Comparison of ENCODE assay signal across 22 cellular contexts in genomic region chr2:157761520-157761919, GRCh38.
A peak's percentile ranks its signal among the peaks of the same experiment; 100 is the strongest.
DNase-seq lines count a peak whose midpoint lies in the region; ATAC-seq and TF ChIP-seq lines count a peak whose summit lies in the region.
"Had no signal": no experiment of that assay in that cellular context is flagged by ENCODE, and none has a peak within 500 bp of the region (broad histone marks: within the 10 kb centered on the region; RNA-seq: fewer than 3 reads in every experiment).

No MANE protein-coding gene starts in this region.

- H3K9me3 Mint-ChIP-seq in H9 (peaks cover 22 to 24% of the 10 kb centered on the region in 2 experiments), endothelial cell (ENCODE audit: unreplicated experiment) (no peaks in the 10 kb centered on the region), neural progenitor cell (peaks cover 14% of the 10 kb centered on the region)

- H3K36me3 ChIP-seq in PC-3 (ENCODE audit: low read depth, low read length) (peaks cover 18% of the 10 kb centered on the region), neural progenitor cell (peaks cover 38% of the 10 kb centered on the region)

- no peak overlapping the region for H2BK20ac ChIP-seq in H9 (ENCODE audit: low read depth, low read length, poor library complexity, severe bottlenecking)

- no peak overlapping the region for H2BK120ac ChIP-seq in H9 (ENCODE audit: low read depth, low read length, poor library complexity, severe bottlenecking)

- H3K27ac Mint-ChIP-seq in H9 (no peak overlapping the region; a peak in 1 of 7 replicates), endothelial cell (ENCODE audit: unreplicated experiment) (peak overlapping the region; percentile 33), neural progenitor cell (no peak overlapping the region)
- H3K27ac Mint-ChIP-seq: dendritic cell treated with granulocyte-macrophage colony-stimulating factor and Interleukin-4, amounts not matched to agents 40 ng/mL and 50 ng/mL, for 4 days; memory B cell; stimulated activated memory B cell treated with anti-CD40 and anti-IgM and Interleukin-4, amounts not matched to agents 10 μg/mL and 1 μg/mL and 100 μg/mL, for 72 hours; T-cell had no signal

- H3K27me3 ChIP-seq in H9 (ENCODE audit: insufficient read depth, low read length) (no peaks in the 10 kb centered on the region), PC-3 (ENCODE audit: low read length) (no peaks in the 10 kb centered on the region), neural progenitor cell (no peaks in the 10 kb centered on the region)
- H3K27me3 ChIP-seq: brain microvascular endothelial cell, tibial artery had no signal

- H2AFZ ChIP-seq in H9 (ENCODE audit: low read length): no peak overlapping the region
- no peak overlapping the region for H2AFZ ChIP-seq in PC-3 (ENCODE audit: low read length)
- no peak overlapping the region for H2AFZ ChIP-seq in neural progenitor cell (replicated peaks)

- intact Hi-C loops in PC-3 (cut with micrococcal nuclease): no loop called here

- no peak overlapping the region for H4K5ac ChIP-seq in H9 (ENCODE audit: insufficient read length, low read depth, low read length)

- no peak for TF ChIP-seq CTCF in H9 (conservative IDR thresholded peaks at IDR 0.05)
- TF ChIP-seq CTCF in PC-3 (conservative IDR thresholded peaks at IDR 0.05; ENCODE audit: low read depth, low read length): no peak
- TF ChIP-seq CTCF in endothelial cell (IDR thresholded peaks at IDR 0.05; ENCODE audit: unreplicated experiment): no peak
- TF ChIP-seq CTCF in neural progenitor cell (IDR thresholded peaks at IDR 0.05): no peak

- no peak overlapping the region for H2BK15ac ChIP-seq in H9 (ENCODE audit: low read depth, low read length)

- H3K23ac ChIP-seq in H9 (ENCODE audit: insufficient read length, low read depth, low read length): no peak overlapping the region

- CTCF ChIA-PET in PC-3 (lab: Charles Lee): no interaction called here

- H3F3A ChIP-seq in PC-3 (ENCODE audit: low read length, unreplicated experiment) (no peaks in the 10 kb centered on the region), neural progenitor cell (ENCODE audit: low read depth) (no peaks in the 10 kb centered on the region)

- H3K27ac ChIP-seq in H9 (ENCODE audit: insufficient read length, low read depth, low read length) (peak overlapping the region; percentile 33), PC-3 (ENCODE audit: low read length) (no peak overlapping the region), neural progenitor cell (peak overlapping the region; percentile 48)
- H3K27ac ChIP-seq: brain microvascular endothelial cell, C4-2B, tibial artery had no signal

- no peaks in the 10 kb centered on the region for H3K23me2 ChIP-seq in H9 (ENCODE audit: insufficient read length, low read depth, low read length, poor library complexity, severe bottlenecking)

- no peak overlapping the region for H4K8ac ChIP-seq in H9 (replicated peaks; ENCODE audit: insufficient read length, low read depth, low read length)

- no peak overlapping the region for H4K91ac ChIP-seq in H9 (ENCODE audit: insufficient read length, low read depth, low read length)

- peaks cover 36 to 42% of the 10 kb centered on the region in 2 experiments for H3K4me1 Mint-ChIP-seq in H9
- peaks cover 15% of the 10 kb centered on the region for H3K4me1 Mint-ChIP-seq in endothelial cell (ENCODE audit: unreplicated experiment)
- H3K4me1 Mint-ChIP-seq in neural progenitor cell: no peaks in the 10 kb centered on the region
- H3K4me1 Mint-ChIP-seq: neural crest cell; stimulated activated memory B cell treated with anti-CD40 and anti-IgM and Interleukin-4, amounts not matched to agents 10 μg/mL and 1 μg/mL and 100 μg/mL, for 72 hours; T-cell had no signal

- no peak for ATAC-seq in PC-3
- ATAC-seq: Right ventricle myocardium inferior; stimulated activated memory B cell treated with anti-CD40 and anti-IgM and Interleukin-4, amounts not matched to agents 10 μg/mL and 1 μg/mL and 100 μg/mL, for 72 hours; T-cell had no signal

- no peaks in the 10 kb centered on the region for H3K79me2 ChIP-seq in H9 (ENCODE audit: insufficient read depth, low read length)
- no peaks in the 10 kb centered on the region for H3K79me2 ChIP-seq in PC-3 (ENCODE audit: low read length)
- no peaks in the 10 kb centered on the region for H3K79me2 ChIP-seq in neural progenitor cell (ENCODE audit: low read depth)

- H3K56ac ChIP-seq in H9 (ENCODE audit: insufficient read length, low read depth, low read length): no peak overlapping the region

- DNase-seq in H9: no peak
- peak; percentile 13 for DNase-seq in PC-3
- no peak for DNase-seq in endothelial cell (ENCODE audit: low spot score)
- no peak for DNase-seq in neural progenitor cell (ENCODE audit: low spot score)
- no peak for DNase-seq in pons (ENCODE audit: low spot score)
- no peak for DNase-seq in cerebellar cortex (ENCODE audit: low spot score)
- DNase-seq in dermis blood vessel endothelial cell: no peak
- no peak for DNase-seq in ecto neural progenitor cell (ENCODE audit: low spot score)
- DNase-seq: activated CD4-positive, alpha-beta T cell treated with anti-CD3 and anti-CD28 coated beads, Interleukin-2, amount 50 U/mL, for 1 hour; activated naive CD4-positive, alpha-beta T cell treated with Interleukin-2 at 50 U/mL for 16 hours; brain microvascular endothelial cell; hypothalamus; NCI-H187; stimulated activated CD4-positive, alpha-beta T cell treated with anti-CD3 and anti-CD28 coated beads, Interleukin-15, amount 100 ng/mL, for 24 hours; T-cell; tibial artery had no signal

- H3K4me1 ChIP-seq in H9 (ENCODE audit: insufficient read depth, low read length) (peaks cover 7% of the 10 kb centered on the region; the same call in 1 of the 2 replicates), PC-3 (ENCODE audit: insufficient read depth, low read length) (no peaks in the 10 kb centered on the region), neural progenitor cell (peaks cover 9% of the 10 kb centered on the region)
- H3K4me1 ChIP-seq: tibial artery had no signal

- BruUV-seq in PC-3 (replicated peaks; lab: Mats Ljungman, UMichigan): no TSS peak

- no peaks in the 10 kb centered on the region for H3K9me2 ChIP-seq in PC-3 (replicated peaks; ENCODE audit: low read length)

- no peaks in the 10 kb centered on the region for H4K20me1 ChIP-seq in H9 (ENCODE audit: control insufficient read depth, insufficient read depth, insufficient read length)
- no peaks in the 10 kb centered on the region for H4K20me1 ChIP-seq in PC-3 (ENCODE audit: low read length)
- no peaks in the 10 kb centered on the region for H4K20me1 ChIP-seq in neural progenitor cell (ENCODE audit: low read depth)

- H3K4me3 ChIP-seq in PC-3 (ENCODE audit: low read length): no peak overlapping the region
- H3K4me3 ChIP-seq in neural progenitor cell: no peak overlapping the region
- H3K4me3 ChIP-seq: tibial artery had no signal

- no peak overlapping the region for H2BK5ac ChIP-seq in H9 (ENCODE audit: insufficient read length, low read length)

- no peak overlapping the region for H3K4ac ChIP-seq in H9 (ENCODE audit: low read depth, low read length)

- H3K79me1 ChIP-seq in H9 (ENCODE audit: insufficient read depth, low read depth, low read length, poor library complexity, severe bottlenecking): no peaks in the 10 kb centered on the region

- no peak overlapping the region for H3K4me3 Mint-ChIP-seq in H9
- no peak overlapping the region for H3K4me3 Mint-ChIP-seq in endothelial cell (ENCODE audit: unreplicated experiment)
- H3K4me3 Mint-ChIP-seq in neural progenitor cell: no peak overlapping the region
- H3K4me3 Mint-ChIP-seq: dendritic cell treated with granulocyte-macrophage colony-stimulating factor and Interleukin-4, amounts not matched to agents 40 ng/mL and 50 ng/mL, for 4 days; memory B cell; neural crest cell; stimulated activated memory B cell treated with anti-CD40 and anti-IgM and Interleukin-4, amounts not matched to agents 10 μg/mL and 1 μg/mL and 100 μg/mL, for 72 hours; T-cell had no signal

- H2AK5ac ChIP-seq in H9 (ENCODE audit: insufficient read length, low read length): no peak overlapping the region

- H2BK12ac ChIP-seq in H9 (ENCODE audit: insufficient read length, low read depth, low read length): no peak overlapping the region

- no peak overlapping the region for H3K18ac ChIP-seq in H9 (ENCODE audit: insufficient read length, low read depth, low read length)

- H3K9me3 ChIP-seq in H9 (ENCODE audit: control insufficient read depth, low read depth, low read length) (no peaks in the 10 kb centered on the region), PC-3 (ENCODE audit: low read length) (no peaks in the 10 kb centered on the region), neural progenitor cell (ENCODE audit: low read depth) (no peaks in the 10 kb centered on the region)

- H3K27me3 Mint-ChIP-seq in H9 (ENCODE audit: low read depth) (no peaks in the 10 kb centered on the region), endothelial cell (ENCODE audit: unreplicated experiment) (no peaks in the 10 kb centered on the region), neural progenitor cell (ENCODE audit: insufficient read depth, low read depth) (peaks cover 2% of the 10 kb centered on the region)
- H3K27me3 Mint-ChIP-seq: dendritic cell treated with granulocyte-macrophage colony-stimulating factor and Interleukin-4, amounts not matched to agents 40 ng/mL and 50 ng/mL, for 4 days; memory B cell; stimulated activated memory B cell treated with anti-CD40 and anti-IgM and Interleukin-4, amounts not matched to agents 10 μg/mL and 1 μg/mL and 100 μg/mL, for 72 hours; T-cell had no signal

- no peak overlapping the region for H3T11ph ChIP-seq in H9 (ENCODE audit: low read length)

- POLR2A ChIA-PET in PC-3 (lab: Charles Lee; ENCODE audit: unreplicated experiment): no interaction called here

- H3K9ac ChIP-seq in H9 (ENCODE audit: extremely low read depth, insufficient read length, low read length): no peak overlapping the region
- no peak overlapping the region for H3K9ac ChIP-seq in PC-3 (ENCODE audit: low read length)
- no peak overlapping the region for H3K9ac ChIP-seq in neural progenitor cell

- H3K4me2 ChIP-seq in H9 (ENCODE audit: insufficient read depth, insufficient read length, low read length) (no peak overlapping the region), PC-3 (ENCODE audit: low read length) (no peak overlapping the region), neural progenitor cell (no peak overlapping the region)

- H3K36me3 Mint-ChIP-seq in H9 (ENCODE audit: insufficient read depth in 1 of 3, low read depth in 3 of 3) (peaks cover 41 to 53% (median 45%) of the 10 kb centered on the region in 3 experiments), endothelial cell (ENCODE audit: low read depth, unreplicated experiment) (peaks cover 34% of the 10 kb centered on the region), neural progenitor cell (peaks cover 48% of the 10 kb centered on the region)

- no peak overlapping the region for H3K14ac ChIP-seq in H9 (ENCODE audit: insufficient read depth, low read length)
